2 cellular contexts compared by ENCODE assay signal in genomic region chr6:718345-718744, GRCh38.
TF ChIP-seq lines count a peak whose summit lies in the region.

No MANE protein-coding gene starts in this region.

TF ChIP-seq in GM23338, 12 proteins besides CTCF, POLR2A, EP300 and RAD21 (continued from another document):
- TF ChIP-seq, protein P1, sequence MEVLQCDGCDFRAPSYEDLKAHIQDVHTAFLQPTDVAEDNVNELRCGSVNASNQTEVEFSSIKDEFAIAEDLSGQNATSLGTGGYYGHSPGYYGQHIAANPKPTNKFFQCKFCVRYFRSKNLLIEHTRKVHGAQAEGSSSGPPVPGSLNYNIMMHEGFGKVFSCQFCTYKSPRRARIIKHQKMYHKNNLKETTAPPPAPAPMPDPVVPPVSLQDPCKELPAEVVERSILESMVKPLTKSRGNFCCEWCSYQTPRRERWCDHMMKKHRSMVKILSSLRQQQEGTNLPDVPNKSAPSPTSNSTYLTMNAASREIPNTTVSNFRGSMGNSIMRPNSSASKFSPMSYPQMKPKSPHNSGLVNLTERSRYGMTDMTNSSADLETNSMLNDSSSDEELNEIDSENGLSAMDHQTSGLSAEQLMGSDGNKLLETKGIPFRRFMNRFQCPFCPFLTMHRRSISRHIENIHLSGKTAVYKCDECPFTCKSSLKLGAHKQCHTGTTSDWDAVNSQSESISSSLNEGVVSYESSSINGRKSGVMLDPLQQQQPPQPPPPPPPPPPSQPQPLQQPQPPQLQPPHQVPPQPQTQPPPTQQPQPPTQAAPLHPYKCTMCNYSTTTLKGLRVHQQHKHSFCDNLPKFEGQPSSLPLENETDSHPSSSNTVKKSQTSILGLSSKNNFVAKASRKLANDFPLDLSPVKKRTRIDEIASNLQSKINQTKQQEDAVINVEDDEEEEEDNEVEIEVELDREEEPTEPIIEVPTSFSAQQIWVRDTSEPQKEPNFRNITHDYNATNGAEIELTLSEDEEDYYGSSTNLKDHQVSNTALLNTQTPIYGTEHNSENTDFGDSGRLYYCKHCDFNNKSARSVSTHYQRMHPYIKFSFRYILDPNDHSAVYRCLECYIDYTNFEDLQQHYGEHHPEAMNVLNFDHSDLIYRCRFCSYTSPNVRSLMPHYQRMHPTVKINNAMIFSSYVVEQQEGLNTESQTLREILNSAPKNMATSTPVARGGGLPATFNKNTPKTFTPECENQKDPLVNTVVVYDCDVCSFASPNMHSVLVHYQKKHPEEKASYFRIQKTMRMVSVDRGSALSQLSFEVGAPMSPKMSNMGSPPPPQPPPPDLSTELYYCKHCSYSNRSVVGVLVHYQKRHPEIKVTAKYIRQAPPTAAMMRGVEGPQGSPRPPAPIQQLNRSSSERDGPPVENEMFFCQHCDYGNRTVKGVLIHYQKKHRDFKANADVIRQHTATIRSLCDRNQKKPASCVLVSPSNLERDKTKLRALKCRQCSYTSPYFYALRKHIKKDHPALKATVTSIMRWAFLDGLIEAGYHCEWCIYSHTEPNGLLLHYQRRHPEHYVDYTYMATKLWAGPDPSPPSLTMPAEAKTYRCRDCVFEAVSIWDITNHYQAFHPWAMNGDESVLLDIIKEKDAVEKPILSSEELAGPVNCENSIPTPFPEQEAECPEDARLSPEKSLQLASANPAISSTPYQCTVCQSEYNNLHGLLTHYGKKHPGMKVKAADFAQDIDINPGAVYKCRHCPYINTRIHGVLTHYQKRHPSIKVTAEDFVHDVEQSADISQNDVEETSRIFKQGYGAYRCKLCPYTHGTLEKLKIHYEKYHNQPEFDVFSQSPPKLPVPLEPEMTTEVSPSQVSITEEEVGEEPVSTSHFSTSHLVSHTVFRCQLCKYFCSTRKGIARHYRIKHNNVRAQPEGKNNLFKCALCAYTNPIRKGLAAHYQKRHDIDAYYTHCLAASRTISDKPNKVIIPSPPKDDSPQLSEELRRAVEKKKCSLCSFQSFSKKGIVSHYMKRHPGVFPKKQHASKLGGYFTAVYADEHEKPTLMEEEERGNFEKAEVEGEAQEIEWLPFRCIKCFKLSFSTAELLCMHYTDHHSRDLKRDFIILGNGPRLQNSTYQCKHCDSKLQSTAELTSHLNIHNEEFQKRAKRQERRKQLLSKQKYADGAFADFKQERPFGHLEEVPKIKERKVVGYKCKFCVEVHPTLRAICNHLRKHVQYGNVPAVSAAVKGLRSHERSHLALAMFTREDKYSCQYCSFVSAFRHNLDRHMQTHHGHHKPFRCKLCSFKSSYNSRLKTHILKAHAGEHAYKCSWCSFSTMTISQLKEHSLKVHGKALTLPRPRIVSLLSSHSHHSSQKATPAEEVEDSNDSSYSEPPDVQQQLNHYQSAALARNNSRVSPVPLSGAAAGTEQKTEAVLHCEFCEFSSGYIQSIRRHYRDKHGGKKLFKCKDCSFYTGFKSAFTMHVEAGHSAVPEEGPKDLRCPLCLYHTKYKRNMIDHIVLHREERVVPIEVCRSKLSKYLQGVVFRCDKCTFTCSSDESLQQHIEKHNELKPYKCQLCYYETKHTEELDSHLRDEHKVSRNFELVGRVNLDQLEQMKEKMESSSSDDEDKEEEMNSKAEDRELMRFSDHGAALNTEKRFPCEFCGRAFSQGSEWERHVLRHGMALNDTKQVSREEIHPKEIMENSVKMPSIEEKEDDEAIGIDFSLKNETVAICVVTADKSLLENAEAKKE (CRISPR knock-in tag; IDR thresholded peaks at IDR 0.05) = no peak
- TF ChIP-seq, protein P2, sequence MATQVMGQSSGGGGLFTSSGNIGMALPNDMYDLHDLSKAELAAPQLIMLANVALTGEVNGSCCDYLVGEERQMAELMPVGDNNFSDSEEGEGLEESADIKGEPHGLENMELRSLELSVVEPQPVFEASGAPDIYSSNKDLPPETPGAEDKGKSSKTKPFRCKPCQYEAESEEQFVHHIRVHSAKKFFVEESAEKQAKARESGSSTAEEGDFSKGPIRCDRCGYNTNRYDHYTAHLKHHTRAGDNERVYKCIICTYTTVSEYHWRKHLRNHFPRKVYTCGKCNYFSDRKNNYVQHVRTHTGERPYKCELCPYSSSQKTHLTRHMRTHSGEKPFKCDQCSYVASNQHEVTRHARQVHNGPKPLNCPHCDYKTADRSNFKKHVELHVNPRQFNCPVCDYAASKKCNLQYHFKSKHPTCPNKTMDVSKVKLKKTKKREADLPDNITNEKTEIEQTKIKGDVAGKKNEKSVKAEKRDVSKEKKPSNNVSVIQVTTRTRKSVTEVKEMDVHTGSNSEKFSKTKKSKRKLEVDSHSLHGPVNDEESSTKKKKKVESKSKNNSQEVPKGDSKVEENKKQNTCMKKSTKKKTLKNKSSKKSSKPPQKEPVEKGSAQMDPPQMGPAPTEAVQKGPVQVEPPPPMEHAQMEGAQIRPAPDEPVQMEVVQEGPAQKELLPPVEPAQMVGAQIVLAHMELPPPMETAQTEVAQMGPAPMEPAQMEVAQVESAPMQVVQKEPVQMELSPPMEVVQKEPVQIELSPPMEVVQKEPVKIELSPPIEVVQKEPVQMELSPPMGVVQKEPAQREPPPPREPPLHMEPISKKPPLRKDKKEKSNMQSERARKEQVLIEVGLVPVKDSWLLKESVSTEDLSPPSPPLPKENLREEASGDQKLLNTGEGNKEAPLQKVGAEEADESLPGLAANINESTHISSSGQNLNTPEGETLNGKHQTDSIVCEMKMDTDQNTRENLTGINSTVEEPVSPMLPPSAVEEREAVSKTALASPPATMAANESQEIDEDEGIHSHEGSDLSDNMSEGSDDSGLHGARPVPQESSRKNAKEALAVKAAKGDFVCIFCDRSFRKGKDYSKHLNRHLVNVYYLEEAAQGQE (IDR thresholded peaks at IDR 0.05; ENCODE audit: unreplicated experiment) = no peak
- no peak for TF ChIP-seq ZNF331 (CRISPR knock-in tag; IDR thresholded peaks at IDR 0.05; ENCODE audit: low read depth)
- no peak for TF ChIP-seq ZNF114 (CRISPR knock-in tag; IDR thresholded peaks at IDR 0.05)
- TF ChIP-seq EZH2 (IDR thresholded peaks at IDR 0.05; ENCODE audit: low read depth, unreplicated experiment) = no peak
- TF ChIP-seq POLR2AphosphoS5 (IDR thresholded peaks at IDR 0.05; ENCODE audit: low read depth) = no peak
- TF ChIP-seq ETS1 (IDR thresholded peaks at IDR 0.05) = no peak

TF ChIP-seq in WTC11, 78 proteins besides CTCF, POLR2A, EP300 and RAD21 (continued from another document):
- TF ChIP-seq, protein P3, sequence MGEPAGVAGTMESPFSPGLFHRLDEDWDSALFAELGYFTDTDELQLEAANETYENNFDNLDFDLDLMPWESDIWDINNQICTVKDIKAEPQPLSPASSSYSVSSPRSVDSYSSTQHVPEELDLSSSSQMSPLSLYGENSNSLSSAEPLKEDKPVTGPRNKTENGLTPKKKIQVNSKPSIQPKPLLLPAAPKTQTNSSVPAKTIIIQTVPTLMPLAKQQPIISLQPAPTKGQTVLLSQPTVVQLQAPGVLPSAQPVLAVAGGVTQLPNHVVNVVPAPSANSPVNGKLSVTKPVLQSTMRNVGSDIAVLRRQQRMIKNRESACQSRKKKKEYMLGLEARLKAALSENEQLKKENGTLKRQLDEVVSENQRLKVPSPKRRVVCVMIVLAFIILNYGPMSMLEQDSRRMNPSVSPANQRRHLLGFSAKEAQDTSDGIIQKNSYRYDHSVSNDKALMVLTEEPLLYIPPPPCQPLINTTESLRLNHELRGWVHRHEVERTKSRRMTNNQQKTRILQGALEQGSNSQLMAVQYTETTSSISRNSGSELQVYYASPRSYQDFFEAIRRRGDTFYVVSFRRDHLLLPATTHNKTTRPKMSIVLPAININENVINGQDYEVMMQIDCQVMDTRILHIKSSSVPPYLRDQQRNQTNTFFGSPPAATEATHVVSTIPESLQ (CRISPR knock-in tag; IDR thresholded peaks at IDR 0.05) = no peak
- TF ChIP-seq ZNF281 (CRISPR knock-in tag; IDR thresholded peaks at IDR 0.05) (no peak), FOXK1 (CRISPR knock-in tag; IDR thresholded peaks at IDR 0.05) (no peak), ZMAT4 (CRISPR knock-in tag; IDR thresholded peaks at IDR 0.05) (no peak), NFATC4 (CRISPR knock-in tag; IDR thresholded peaks at IDR 0.05) (no peak), ATF1 (CRISPR knock-in tag; IDR thresholded peaks at IDR 0.05) (no peak), JAZF1 (CRISPR knock-in tag; IDR thresholded peaks at IDR 0.05) (no peak), GABPB1 (CRISPR knock-in tag; IDR thresholded peaks at IDR 0.05) (no peak), FOXP1 (CRISPR knock-in tag; IDR thresholded peaks at IDR 0.05; ENCODE audit: borderline replicate concordance) (no peak)
- TF ChIP-seq, protein P4, sequence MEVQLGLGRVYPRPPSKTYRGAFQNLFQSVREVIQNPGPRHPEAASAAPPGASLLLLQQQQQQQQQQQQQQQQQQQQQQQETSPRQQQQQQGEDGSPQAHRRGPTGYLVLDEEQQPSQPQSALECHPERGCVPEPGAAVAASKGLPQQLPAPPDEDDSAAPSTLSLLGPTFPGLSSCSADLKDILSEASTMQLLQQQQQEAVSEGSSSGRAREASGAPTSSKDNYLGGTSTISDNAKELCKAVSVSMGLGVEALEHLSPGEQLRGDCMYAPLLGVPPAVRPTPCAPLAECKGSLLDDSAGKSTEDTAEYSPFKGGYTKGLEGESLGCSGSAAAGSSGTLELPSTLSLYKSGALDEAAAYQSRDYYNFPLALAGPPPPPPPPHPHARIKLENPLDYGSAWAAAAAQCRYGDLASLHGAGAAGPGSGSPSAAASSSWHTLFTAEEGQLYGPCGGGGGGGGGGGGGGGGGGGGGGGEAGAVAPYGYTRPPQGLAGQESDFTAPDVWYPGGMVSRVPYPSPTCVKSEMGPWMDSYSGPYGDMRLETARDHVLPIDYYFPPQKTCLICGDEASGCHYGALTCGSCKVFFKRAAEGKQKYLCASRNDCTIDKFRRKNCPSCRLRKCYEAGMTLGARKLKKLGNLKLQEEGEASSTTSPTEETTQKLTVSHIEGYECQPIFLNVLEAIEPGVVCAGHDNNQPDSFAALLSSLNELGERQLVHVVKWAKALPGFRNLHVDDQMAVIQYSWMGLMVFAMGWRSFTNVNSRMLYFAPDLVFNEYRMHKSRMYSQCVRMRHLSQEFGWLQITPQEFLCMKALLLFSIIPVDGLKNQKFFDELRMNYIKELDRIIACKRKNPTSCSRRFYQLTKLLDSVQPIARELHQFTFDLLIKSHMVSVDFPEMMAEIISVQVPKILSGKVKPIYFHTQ (CRISPR knock-in tag; IDR thresholded peaks at IDR 0.05) = no peak
